In genomic region chr3:48465531-48466378, GRCh38 we compare ENCODE assay signal across 8 cellular contexts. TPM values are rescaled to one million over a fixed set of nuclear protein-coding genes. Genes with fewer than 3 reads are reported as not detected.
DNase-seq lines count a peak whose midpoint lies in the region; ATAC-seq, FAIRE-seq and TF ChIP-seq lines count a peak whose summit lies in the region.

No MANE protein-coding gene starts in this region.

- H3K4me1 ChIP-seq in DND-41 (ENCODE audit: insufficient read depth, low read length) = peaks cover 56% of the 10 kb centered on the region
- peaks cover 18% of the 10 kb centered on the region for H3K4me1 ChIP-seq in SJCRH30
- H3K4me1 ChIP-seq in neuron (ENCODE audit: insufficient read depth, low read length) = peaks cover 32% of the 10 kb centered on the region

- TF ChIP-seq CTCF in DND-41 (IDR thresholded peaks at IDR 0.05; ENCODE audit: borderline replicate concordance, extremely low read depth, low read length, poor library complexity, severe bottlenecking) = peak; percentile 47

- peak; percentile 92 for ATAC-seq in DND-41 (ENCODE audit: insufficient read depth, low read depth)
- ATAC-seq in GM21717 (IDR thresholded peaks at IDR 0.05; ENCODE audit: unreplicated experiment) = peak; percentile 76

- peak overlapping the region; percentile 89 for H3K27ac ChIP-seq in DND-41 (ENCODE audit: low read length)
- peak overlapping the region; percentile 95 for H3K27ac ChIP-seq in SJCRH30
- H3K27ac ChIP-seq in substantia nigra (ENCODE audit: low read depth, low read length, poor library complexity, severe bottlenecking) = peak overlapping the region; percentile 98

- H3K79me2 ChIP-seq in DND-41 (ENCODE audit: insufficient read depth, low read length) = peaks cover 50% of the 10 kb centered on the region

- H3K9ac ChIP-seq in DND-41 (ENCODE audit: low read depth, low read length) = peak overlapping the region; percentile 68

- H3K27me3 ChIP-seq in DND-41 (ENCODE audit: insufficient read depth, low read length, poor library complexity) (no peaks in the 10 kb centered on the region), SJCRH30 (no peaks in the 10 kb centered on the region), neuron (ENCODE audit: insufficient read depth, low read length) (no peaks in the 10 kb centered on the region)

- CTCF ChIA-PET in activated naive CD4-positive, alpha-beta T cell treated with anti-CD3 and anti-CD28 coated beads, Interleukin-2, amount 10 ng/mL, durations not matched to agents 7 days and 5 days (lab: Charles Lee) = interaction anchor here (1.3 to 3.6 kb wide), 5 partner anchors 8 to 83 kb away, joined by 3 to 25 read pairs (median 3); no protein-coding TSS in a partner anchor

- peaks cover 58% of the 10 kb centered on the region for H3K4me1 Mint-ChIP-seq in activated naive CD4-positive, alpha-beta T cell treated with anti-CD3 and anti-CD28 coated beads, Interleukin-2, amount 10 ng/mL, durations not matched to agents 7 days and 5 days

- H2AFZ ChIP-seq in DND-41 (ENCODE audit: low read depth, low read length) (peak overlapping the region; percentile 76), neuron (ENCODE audit: low read depth, low read length) (no peak overlapping the region)

- H3K4me2 ChIP-seq in DND-41 (ENCODE audit: insufficient read depth, low read length) = peak overlapping the region; percentile 84

- peak overlapping the region; percentile 91 for H3K27ac Mint-ChIP-seq in activated naive CD4-positive, alpha-beta T cell treated with anti-CD3 and anti-CD28 coated beads, Interleukin-2, amount 10 ng/mL, durations not matched to agents 7 days and 5 days

- peaks cover 24% of the 10 kb centered on the region; the same call in 1 of the 2 replicates for H4K20me1 ChIP-seq in DND-41 (ENCODE audit: insufficient read depth, low read length)

- H3K36me3 ChIP-seq in DND-41 (ENCODE audit: insufficient read depth, low read length) (peaks cover 57% of the 10 kb centered on the region), SJCRH30 (peaks cover 3% of the 10 kb centered on the region; the same call in 1 of the 2 replicates), neuron (ENCODE audit: insufficient read depth, low read length) (peaks cover 46% of the 10 kb centered on the region)

- peak; percentile 93 for FAIRE-seq in frontal cortex (lab: Jason Lieb, UNC)

- H3K9me3 Mint-ChIP-seq in activated naive CD4-positive, alpha-beta T cell treated with anti-CD3 and anti-CD28 coated beads, Interleukin-2, amount 10 ng/mL, durations not matched to agents 7 days and 5 days = no peaks in the 10 kb centered on the region

- peak overlapping the region; percentile 35 to 67; a peak in 3 of 4 replicates for H3K4me3 ChIP-seq in DND-41 (ENCODE audit: low read depth in 1 of 2, low read length in 2 of 2)
- H3K4me3 ChIP-seq in SJCRH30 = peak overlapping the region; percentile 59
- peak overlapping the region; percentile 42 for H3K4me3 ChIP-seq in neuron (ENCODE audit: low read length)

- peak; percentile 86 for DNase-seq in DND-41
- peak; percentile 51 for DNase-seq in KG1 (lab: John Stamatoyannopoulos, UW)
- DNase-seq in SJCRH30 = peak; percentile 97
- DNase-seq in activated naive CD4-positive, alpha-beta T cell treated with anti-CD3 and anti-CD28 coated beads, Interleukin-2, amount 10 ng/mL, durations not matched to agents 7 days and 5 days = peak; percentile 88
- peak; percentile 85 to 97 for DNase-seq in frontal cortex (ENCODE audit: low spot score in 2 of 2)
- peak; percentile 80 to 99 (median 97) for DNase-seq in substantia nigra (lab: John Stamatoyannopoulos, UW)

- H3K4me3 Mint-ChIP-seq in activated naive CD4-positive, alpha-beta T cell treated with anti-CD3 and anti-CD28 coated beads, Interleukin-2, amount 10 ng/mL, durations not matched to agents 7 days and 5 days = peak overlapping the region; percentile 93

- no peaks in the 10 kb centered on the region for H3K27me3 Mint-ChIP-seq in activated naive CD4-positive, alpha-beta T cell treated with anti-CD3 and anti-CD28 coated beads, Interleukin-2, amount 10 ng/mL, durations not matched to agents 7 days and 5 days

- H3K9me3 ChIP-seq in DND-41 (ENCODE audit: insufficient read depth, low read length, severe bottlenecking) (no peaks in the 10 kb centered on the region), SJCRH30 (replicated peaks) (no peaks in the 10 kb centered on the region), neuron (ENCODE audit: low read length) (no peaks in the 10 kb centered on the region)

- peaks cover 40% of the 10 kb centered on the region for H3K36me3 Mint-ChIP-seq in activated naive CD4-positive, alpha-beta T cell treated with anti-CD3 and anti-CD28 coated beads, Interleukin-2, amount 10 ng/mL, durations not matched to agents 7 days and 5 days

RNA-seq across cellular contexts. Expression of gene ATRIP, which starts 19.2 kb away (rescaled TPM):
- 12.4 and 12.8 TPM in 2 replicates for total RNA-seq in SJCRH30 (2014; rRNA removed; shearing (Covaris generic))
- total RNA-seq in frontal cortex = 7.3 TPM

RNA-seq across cellular contexts. Expression of gene TMA7, which starts 25.7 kb away (rescaled TPM):
- 491 and 498 TPM in 2 replicates for total RNA-seq in SJCRH30 (2014; rRNA removed; shearing (Covaris generic))
- 99.9 TPM for total RNA-seq in frontal cortex

RNA-seq across cellular contexts. Expression of gene CCDC51, which starts 25.8 kb away (rescaled TPM):
- total RNA-seq in SJCRH30 (2014; rRNA removed; shearing (Covaris generic)) = 11.3 and 12.0 TPM in 2 replicates
- total RNA-seq in frontal cortex = 12.6 TPM

RNA-seq across cellular contexts. Expression of gene PLXNB1, which starts 35.9 kb away (rescaled TPM):
- 23.4 and 45.0 TPM in 2 replicates for total RNA-seq in SJCRH30 (2014; rRNA removed; shearing (Covaris generic))
- total RNA-seq in frontal cortex = 32.2 TPM

RNA-seq across cellular contexts. Expression of gene SHISA5, which starts 38.2 kb away (rescaled TPM):
- total RNA-seq in SJCRH30 (2014; rRNA removed; shearing (Covaris generic)) = 74.9 and 78.1 TPM in 2 replicates
- total RNA-seq in frontal cortex = 81.1 TPM

Comparison
In these comparisons a context has a peak if more than half of its experiments do, and no peak if none do; other contexts are left out.
1. Peak in every context shown above with its lines: DNase-seq, ATAC-seq, H3K4me3 ChIP-seq and H3K27ac ChIP-seq.